1 cellular context compared by ENCODE assay signal in genomic region chr6:118893882-118894424, GRCh38.
TF ChIP-seq lines count a peak whose summit lies in the region.

TSS of gene ASF1A (plus strand) at chr6:118894152. CDS start at chr6:118894414, 262 bp downstream.

TF ChIP-seq in K562, 482 proteins besides CTCF, POLR2A, EP300 and RAD21 (continued from another document and continues in another):
- TF ChIP-seq GTF2B (IDR thresholded peaks at IDR 0.05; ENCODE audit: extremely low read depth, insufficient read length) (peak; percentile 60), JUN (IDR thresholded peaks at IDR 0.05; ENCODE audit: borderline replicate concordance, low read depth, low read length) (peak; percentile 63; the same call in 1 of the 2 replicates), JUN (CRISPR knock-in tag; IDR thresholded peaks at IDR 0.05; ENCODE audit: borderline replicate concordance) (no peak), SIRT6 (IDR thresholded peaks at IDR 0.05; ENCODE audit: low read depth, low read length) (no peak), NKRF (IDR thresholded peaks at IDR 0.05; ENCODE audit: borderline replicate concordance) (no peak; the same call in 1 of the 2 replicates), CEBPZ (IDR thresholded peaks at IDR 0.05; ENCODE audit: borderline replicate concordance, low read depth, low read length) (no peak), TBP (optimal IDR thresholded peaks at IDR 0.05; ENCODE audit: low read depth, low read length) (peak; percentile 91), RNF2 (IDR thresholded peaks at IDR 0.05) (peak; percentile 71; the same call in 1 of the 2 replicates), ELF4 (CRISPR knock-in tag; IDR thresholded peaks at IDR 0.05) (no peak), MYNN (IDR thresholded peaks at IDR 0.05) (peak; percentile 73; the same call in 1 of the 2 replicates), MYNN (CRISPR knock-in tag; IDR thresholded peaks at IDR 0.05) (no peak), JUND (IDR thresholded peaks at IDR 0.05; ENCODE audit: borderline replicate concordance, low read depth, low read length) (peak; percentile 80), JUND (tag; IDR thresholded peaks at IDR 0.05; ENCODE audit: borderline replicate concordance, low read depth, low read length) (no peak; the same call in 2 of the 3 replicates), ETV1 (tag; conservative IDR thresholded peaks at IDR 0.05; ENCODE audit: low read depth) (0 out of 2 replicates have a peak, but pooled peaks have one; percentile 15), ZNF384 (IDR thresholded peaks at IDR 0.05; ENCODE audit: low read depth, low read length) (no peak), HSF4 (CRISPR knock-in tag; IDR thresholded peaks at IDR 0.05; ENCODE audit: borderline replicate concordance) (no peak), TARDBP (IDR thresholded peaks at IDR 0.05) (peak; percentile 95), PCBP2 (IDR thresholded peaks at IDR 0.05; ENCODE audit: low read depth, low read length, poor library complexity, severe bottlenecking) (no peak), POLR2G (IDR thresholded peaks at IDR 0.05; ENCODE audit: low read depth, low read length) (peak; percentile 79), RBBP5 (IDR thresholded peaks at IDR 0.05; ENCODE audit: borderline replicate concordance, insufficient read depth, low read length, poor library complexity, severe bottlenecking) (no peak), ZNF146 (CRISPR knock-in tag; IDR thresholded peaks at IDR 0.05; ENCODE audit: unreplicated experiment) (no peak), CC2D1A (IDR thresholded peaks at IDR 0.05) (0 out of 2 replicates have a peak, but pooled peaks have one; percentile 55), TCF7 (IDR thresholded peaks at IDR 0.05; ENCODE audit: borderline replicate concordance) (0 out of 2 replicates have a peak, but pooled peaks have one; percentile 41), ZNF583 (CRISPR knock-in tag; IDR thresholded peaks at IDR 0.05) (no peak), GABPB1 (CRISPR knock-in tag; IDR thresholded peaks at IDR 0.05) (peak; percentile 66; the same call in 1 of the 2 replicates), NONO (IDR thresholded peaks at IDR 0.05; ENCODE audit: low read depth in 2 of 2, low read length in 1 of 2) (0 out of 4 replicates have a peak, but pooled peaks of 1 of the 2 experiments have one; percentile 18), SOX6 (IDR thresholded peaks at IDR 0.05) (peak; percentile 92), LCOR (CRISPR knock-in tag; IDR thresholded peaks at IDR 0.05) (peak; percentile 91), CREM (IDR thresholded peaks at IDR 0.05; ENCODE audit: low read depth) (peak; percentile 77), TAF9B (IDR thresholded peaks at IDR 0.05; ENCODE audit: partially characterized antibody) (peak; percentile 72), MEF2A (IDR thresholded peaks at IDR 0.05; ENCODE audit: control insufficient read depth, low read depth, low read length) (0 out of 2 replicates have a peak, but pooled peaks have one; percentile 21), ARID3A (IDR thresholded peaks at IDR 0.05; ENCODE audit: borderline replicate concordance, low read depth, low read length) (peak; percentile 70; the same call in 1 of the 2 replicates), ZNF780A (CRISPR knock-in tag; IDR thresholded peaks at IDR 0.05) (no peak), HCFC1 (IDR thresholded peaks at IDR 0.05; ENCODE audit: low read depth, low read length) (peak; percentile 64), RBM14 (IDR thresholded peaks at IDR 0.05; ENCODE audit: borderline replicate concordance, insufficient read depth, low read depth, low read length) (no peak), CREBBP (IDR thresholded peaks at IDR 0.05; ENCODE audit: low read depth, low read length) (no peak), CBX8 (IDR thresholded peaks at IDR 0.05; ENCODE audit: borderline replicate concordance, extremely low read depth, low read depth, low read length, poor library complexity, severe bottlenecking) (no peak), MLLT1 (IDR thresholded peaks at IDR 0.05) (peak in 1 of 2 experiments; percentile 79; a peak in 2 of 4 replicates), FOXK1 (CRISPR knock-in tag; IDR thresholded peaks at IDR 0.05; ENCODE audit: borderline replicate concordance) (peak; percentile 65; the same call in 1 of the 2 replicates), HDAC2 (IDR thresholded peaks at IDR 0.05) (0 out of 2 replicates have a peak, but pooled peaks have one; percentile 62), TFAP4 (CRISPR knock-in tag; IDR thresholded peaks at IDR 0.05; ENCODE audit: borderline replicate concordance) (peak; percentile 79), MTA2 (IDR thresholded peaks at IDR 0.05; ENCODE audit: low read depth) (peak; percentile 47; the same call in 1 of the 2 replicates), EP400 (IDR thresholded peaks at IDR 0.05) (peak; percentile 61; the same call in 1 of the 2 replicates), ZSCAN32 (CRISPR knock-in tag; IDR thresholded peaks at IDR 0.05) (no peak), KLF16 (IDR thresholded peaks at IDR 0.05) (no peak), NR1H2 (CRISPR knock-in tag; IDR thresholded peaks at IDR 0.05) (no peak), MYC (IDR thresholded peaks at IDR 0.05; ENCODE audit: low read depth, low read length) (peak; percentile 79), MYC (CRISPR knock-in tag; IDR thresholded peaks at IDR 0.05; ENCODE audit: borderline replicate concordance, low read depth) (peak; percentile 64; the same call in 1 of the 2 replicates), TAF1 (IDR thresholded peaks at IDR 0.05; ENCODE audit: control insufficient read depth, extremely low read depth, insufficient read depth, low read length, severe bottlenecking) (peak; percentile 93), HNRNPL (IDR thresholded peaks at IDR 0.05; ENCODE audit: low read depth, low read length) (no peak), PHF8 (IDR thresholded peaks at IDR 0.05; ENCODE audit: borderline replicate concordance, low read length) (peak; percentile 53; the same call in 1 of the 2 replicates)
- TF ChIP-seq, protein P1, sequence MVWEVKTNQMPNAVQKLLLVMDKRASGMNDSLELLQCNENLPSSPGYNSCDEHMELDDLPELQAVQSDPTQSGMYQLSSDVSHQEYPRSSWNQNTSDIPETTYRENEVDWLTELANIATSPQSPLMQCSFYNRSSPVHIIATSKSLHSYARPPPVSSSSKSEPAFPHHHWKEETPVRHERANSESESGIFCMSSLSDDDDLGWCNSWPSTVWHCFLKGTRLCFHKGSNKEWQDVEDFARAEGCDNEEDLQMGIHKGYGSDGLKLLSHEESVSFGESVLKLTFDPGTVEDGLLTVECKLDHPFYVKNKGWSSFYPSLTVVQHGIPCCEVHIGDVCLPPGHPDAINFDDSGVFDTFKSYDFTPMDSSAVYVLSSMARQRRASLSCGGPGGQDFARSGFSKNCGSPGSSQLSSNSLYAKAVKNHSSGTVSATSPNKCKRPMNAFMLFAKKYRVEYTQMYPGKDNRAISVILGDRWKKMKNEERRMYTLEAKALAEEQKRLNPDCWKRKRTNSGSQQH (CRISPR knock-in tag; IDR thresholded peaks at IDR 0.05) = no peak
- TF ChIP-seq, protein P2, sequence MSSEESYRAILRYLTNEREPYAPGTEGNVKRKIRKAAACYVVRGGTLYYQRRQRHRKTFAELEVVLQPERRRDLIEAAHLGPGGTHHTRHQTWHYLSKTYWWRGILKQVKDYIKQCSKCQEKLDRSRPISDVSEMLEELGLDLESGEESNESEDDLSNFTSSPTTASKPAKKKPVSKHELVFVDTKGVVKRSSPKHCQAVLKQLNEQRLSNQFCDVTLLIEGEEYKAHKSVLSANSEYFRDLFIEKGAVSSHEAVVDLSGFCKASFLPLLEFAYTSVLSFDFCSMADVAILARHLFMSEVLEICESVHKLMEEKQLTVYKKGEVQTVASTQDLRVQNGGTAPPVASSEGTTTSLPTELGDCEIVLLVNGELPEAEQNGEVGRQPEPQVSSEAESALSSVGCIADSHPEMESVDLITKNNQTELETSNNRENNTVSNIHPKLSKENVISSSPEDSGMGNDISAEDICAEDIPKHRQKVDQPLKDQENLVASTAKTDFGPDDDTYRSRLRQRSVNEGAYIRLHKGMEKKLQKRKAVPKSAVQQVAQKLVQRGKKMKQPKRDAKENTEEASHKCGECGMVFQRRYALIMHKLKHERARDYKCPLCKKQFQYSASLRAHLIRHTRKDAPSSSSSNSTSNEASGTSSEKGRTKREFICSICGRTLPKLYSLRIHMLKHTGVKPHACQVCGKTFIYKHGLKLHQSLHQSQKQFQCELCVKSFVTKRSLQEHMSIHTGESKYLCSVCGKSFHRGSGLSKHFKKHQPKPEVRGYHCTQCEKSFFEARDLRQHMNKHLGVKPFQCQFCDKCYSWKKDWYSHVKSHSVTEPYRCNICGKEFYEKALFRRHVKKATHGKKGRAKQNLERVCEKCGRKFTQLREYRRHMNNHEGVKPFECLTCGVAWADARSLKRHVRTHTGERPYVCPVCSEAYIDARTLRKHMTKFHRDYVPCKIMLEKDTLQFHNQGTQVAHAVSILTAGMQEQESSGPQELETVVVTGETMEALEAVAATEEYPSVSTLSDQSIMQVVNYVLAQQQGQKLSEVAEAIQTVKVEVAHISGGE (CRISPR knock-in tag; IDR thresholded peaks at IDR 0.05) = peak in 1 of 3 experiments; percentile 80; a peak in 2 of 6 replicates
- TF ChIP-seq, protein P3, sequence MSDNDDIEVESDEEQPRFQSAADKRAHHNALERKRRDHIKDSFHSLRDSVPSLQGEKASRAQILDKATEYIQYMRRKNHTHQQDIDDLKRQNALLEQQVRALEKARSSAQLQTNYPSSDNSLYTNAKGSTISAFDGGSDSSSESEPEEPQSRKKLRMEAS (CRISPR knock-in tag; IDR thresholded peaks at IDR 0.05) = 0 out of 2 replicates have a peak, but pooled peaks have one; percentile 13
